In genomic region chr10:310976-311639, GRCh38 we compare ENCODE assay signal across 1 cellular context.
TF ChIP-seq lines count a peak whose summit lies in the region.

No MANE protein-coding gene starts in this region.

TF ChIP-seq in WTC11, 78 proteins besides CTCF, POLR2A, EP300 and RAD21 (continued from another document):
- TF ChIP-seq USF2 (CRISPR knock-in tag; IDR thresholded peaks at IDR 0.05), result no peak
- no peak for TF ChIP-seq PRDM15 (CRISPR knock-in tag; IDR thresholded peaks at IDR 0.05)
- no peak for TF ChIP-seq ATF6 (CRISPR knock-in tag; IDR thresholded peaks at IDR 0.05)
- no peak for TF ChIP-seq AR (CRISPR knock-in tag; IDR thresholded peaks at IDR 0.05)
- no peak for TF ChIP-seq GRHL2 (CRISPR knock-in tag; IDR thresholded peaks at IDR 0.05; ENCODE audit: insufficient replicate concordance, severe bottlenecking)
- no peak for TF ChIP-seq MLX (CRISPR knock-in tag; IDR thresholded peaks at IDR 0.05)
- TF ChIP-seq FOXJ3 (CRISPR knock-in tag; IDR thresholded peaks at IDR 0.05; ENCODE audit: borderline replicate concordance), result no peak
- no peak for TF ChIP-seq FOXK1 (CRISPR knock-in tag; IDR thresholded peaks at IDR 0.05)
